Comparison of ENCODE assay signal across 32 cellular contexts in genomic region chrX:50858548-50858947, GRCh38. TPM values are rescaled to one million over a fixed set of nuclear protein-coding genes. Genes with fewer than 3 reads are reported as not detected.
"Had no signal": no experiment of that assay in that cellular context is flagged by ENCODE, and none has a peak within 500 bp of the region (broad histone marks: within the 10 kb centered on the region; RNA-seq: fewer than 3 reads in every experiment).

No MANE protein-coding gene starts in this region.

- H3K4me1 ChIP-seq: colonic mucosa, esophagus squamous epithelium, gastrocnemius medialis, heart right ventricle, left ventricle myocardium inferior had no signal

- DNase-seq: colonic mucosa; cortex of kidney; effector CD8-positive, alpha-beta T cell; effector memory CD8-positive, alpha-beta T cell; endodermal cell; erythroblast; esophagus squamous epithelium; foreskin fibroblast; foreskin melanocyte; gastrocnemius medialis; glutamatergic neuron; head of caudate nucleus; heart right ventricle; hippocampal formation; left cardiac atrium; left ventricle myocardium inferior; mammary epithelial cell; mesendoderm; midbrain; naive thymus-derived CD4-positive, alpha-beta T cell had no signal

- H3K27me3 ChIP-seq: colonic mucosa, esophagus squamous epithelium, gastrocnemius medialis, heart right ventricle had no signal

- FAIRE-seq: endometrium, islet of Langerhans, keratinocyte had no signal

- H3K4me3 ChIP-seq: colonic mucosa, esophagus squamous epithelium, gastrocnemius medialis, heart right ventricle, left ventricle myocardium inferior, lung had no signal

- H3K9me3 ChIP-seq: colonic mucosa, esophagus squamous epithelium, gastrocnemius medialis, heart right ventricle, left ventricle myocardium inferior had no signal

- H3K27ac ChIP-seq: colonic mucosa, epithelial cell of prostate, esophagus squamous epithelium, gastrocnemius medialis, heart right ventricle, left ventricle myocardium inferior had no signal

- ATAC-seq: effector memory CD8-positive, alpha-beta T cell; esophagus mucosa; gastrocnemius medialis; heart right ventricle; left cardiac atrium; naive thymus-derived CD4-positive, alpha-beta T cell had no signal

- H3K36me3 ChIP-seq: colonic mucosa, esophagus squamous epithelium, gastrocnemius medialis, heart right ventricle, left ventricle myocardium inferior had no signal

RNA-seq across cellular contexts. Expression of gene SHROOM4, which starts 44.6 kb away (rescaled TPM):
- polyA plus RNA-seq: naive thymus-derived CD4-positive, alpha-beta T cell had no signal

RNA-seq across cellular contexts. Expression of gene BMP15, which starts 52.0 kb away (rescaled TPM):
- total RNA-seq: colonic mucosa; dermis microvascular lymphatic vessel endothelial cell; endodermal cell; esophagus mucosa; esophagus squamous epithelium; gastrocnemius medialis; glomerular endothelial cell; heart right ventricle; kidney epithelial cell; left cardiac atrium; left ventricle myocardium inferior; lower leg skin; mammary epithelial cell; mononuclear cell; mucosa of gallbladder; naive thymus-derived CD4-positive, alpha-beta T cell had no signal
- polyA plus RNA-seq: heart right ventricle; keratinocyte; mammary epithelial cell; naive thymus-derived CD4-positive, alpha-beta T cell had no signal
